ENCODE assay signal across 8 cellular contexts in the genomic region with DNA sequence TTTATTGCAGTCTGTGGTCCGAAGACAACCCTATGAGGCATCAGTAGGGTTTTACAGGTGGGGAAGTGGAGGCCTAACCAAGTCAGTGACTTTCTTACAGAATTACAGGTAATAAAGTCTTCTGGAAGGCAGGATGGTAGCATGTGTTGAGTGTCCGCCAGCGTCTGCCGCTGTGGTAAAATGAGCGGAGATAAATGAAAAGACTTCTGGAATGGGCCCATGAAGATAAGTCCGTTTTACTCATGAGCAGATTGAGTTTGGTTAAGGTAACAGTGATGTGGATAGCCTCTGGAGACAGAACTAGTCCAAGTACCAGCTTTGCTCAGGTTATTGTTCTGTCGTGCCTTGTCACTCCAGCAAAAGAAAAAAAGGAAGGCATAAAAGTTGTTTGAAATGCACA. TPM values are rescaled to one million over a fixed set of nuclear protein-coding genes. Genes with fewer than 3 reads are reported as not detected.
DNase-seq lines count a peak whose midpoint lies in the region; ATAC-seq and TF ChIP-seq lines count a peak whose summit lies in the region.

No MANE protein-coding gene starts in this region.

- peak overlapping the region; percentile 76 to 95 for H3K27ac ChIP-seq in coronary artery

- ATAC-seq in naive B cell (ENCODE audit: low read depth in 2 of 2) (no peak), GM18505 (IDR thresholded peaks at IDR 0.05; ENCODE audit: unreplicated experiment) (no peak), HG03460 (IDR thresholded peaks at IDR 0.05; ENCODE audit: unreplicated experiment) (no peak)

- peaks cover 5 to 7% of the 10 kb centered on the region in 2 donors for H3K36me3 Mint-ChIP-seq in naive B cell

- peak overlapping the region; percentile 85 to 96 (median 92) for H3K4me3 Mint-ChIP-seq in naive B cell

- peaks cover 56 to 64% (median 63%) of the 10 kb centered on the region in 3 donors for H3K4me1 Mint-ChIP-seq in naive B cell

- no peaks in the 10 kb centered on the region for H3K27me3 Mint-ChIP-seq in naive B cell

- H3K27ac Mint-ChIP-seq in naive B cell, result peak overlapping the region in 5 of 6 donors; percentile 80 to 96 (median 89)

- TF ChIP-seq CTCF in AG09309 (IDR thresholded peaks at IDR 0.05; ENCODE audit: control insufficient read depth, insufficient read depth, low read depth, low read length, missing control alignments), result no peak
- no peak for TF ChIP-seq CTCF in LNCaP clone FGC (IDR thresholded peaks at IDR 0.05; ENCODE audit: control insufficient read depth, extremely low read depth, insufficient read depth)
- no peak for TF ChIP-seq CTCF in coronary artery (IDR thresholded peaks at IDR 0.05)

- TF ChIP-seq POLR2A in GM18505 (IDR thresholded peaks at IDR 0.05; ENCODE audit: borderline replicate concordance, extremely low read depth, insufficient read depth, insufficient read length), result no peak

- H3K4me3 ChIP-seq in AG09309 (ENCODE audit: control insufficient read depth, low read depth, low read length) (peak overlapping the region; percentile 63), LNCaP clone FGC (ENCODE audit: low read depth, low read length) (peak overlapping the region; percentile 79), coronary artery (peak overlapping the region; percentile 91)

- H3K9me3 Mint-ChIP-seq in naive B cell, result no peaks in the 10 kb centered on the region

- DNase-seq in AG09309 (ENCODE audit: low read depth), result no peak
- DNase-seq in LNCaP clone FGC (ENCODE audit: low read depth), result no peak
- DNase-seq in coronary artery (ENCODE audit: low spot score), result no peak
- no peak for DNase-seq in naive B cell
- no peak for DNase-seq in anterior cingulate cortex (lab: John Stamatoyannopoulos, UW)
- no peak for DNase-seq in SKM-1 (lab: John Stamatoyannopoulos, UW; ENCODE audit: unreplicated experiment)

RNA-seq across cellular contexts. Expression of gene FBH1, which starts 1.0 kb away (rescaled TPM):
- 100 to 1,000 TPM in 2 of 6 donors, 10 to 100 TPM in 4; 93.4 to 123 (median 95.2) TPM for polyA plus RNA-seq in naive B cell (ENCODE audit: low read depth in 6 of 6)

RNA-seq across cellular contexts. Expression of gene ANKRD16, which starts 1.3 kb away (rescaled TPM):
- 1 to 10 TPM; 4.0 to 7.5 (median 5.7) TPM for polyA plus RNA-seq in naive B cell (ENCODE audit: low read depth in 6 of 6)
